ENCODE assay signal across 8 cellular contexts in genomic region chr15:73983211-73983727, GRCh38. TPM values are rescaled to one million over a fixed set of nuclear protein-coding genes. Genes with fewer than 3 reads are reported as not detected.
DNase-seq lines count a peak whose midpoint lies in the region; ATAC-seq and TF ChIP-seq lines count a peak whose summit lies in the region.

No MANE protein-coding gene starts in this region.

- H3K4me3 ChIP-seq in SJCRH30 (no peak overlapping the region), fibroblast of mammary gland (ENCODE audit: control insufficient read depth, low read depth, low read length) (no peak overlapping the region), retinal pigment epithelial cell (ENCODE audit: low read length) (no peak overlapping the region)

- no peaks in the 10 kb centered on the region for H3K9me3 ChIP-seq in SJCRH30 (replicated peaks)

- H3K4me1 ChIP-seq in SJCRH30 = peaks cover 52% of the 10 kb centered on the region

- no peaks in the 10 kb centered on the region for H3K36me3 ChIP-seq in SJCRH30

- H3K27me3 ChIP-seq in SJCRH30 = no peaks in the 10 kb centered on the region

- peak overlapping the region; percentile 63; the same call in 1 of the 2 replicates for H3K27ac ChIP-seq in SJCRH30

- DNase-seq in EH (ENCODE audit: low read depth) = peak; percentile 89
- peak; percentile 48 to 51 for DNase-seq in SJCRH30
- peak; percentile 78 for DNase-seq in fibroblast of mammary gland (ENCODE audit: low read depth)
- peak; percentile 48 for DNase-seq in retinal pigment epithelial cell (ENCODE audit: low read depth)
- no peak for DNase-seq in LoVo (ENCODE audit: low spot score)
- no peak for DNase-seq in activated T-cell treated with anti-CD3 and anti-CD28 coated beads, Interleukin-2, amount 50 U/mL, for 48 hours
- DNase-seq in activated gamma-delta T cell (lab: John Stamatoyannopoulos, UW) = no peak

- no peak for TF ChIP-seq CTCF in fibroblast of mammary gland (conservative IDR thresholded peaks at IDR 0.05; ENCODE audit: control insufficient read depth, insufficient read depth, low read depth, low read length)
- no peak for TF ChIP-seq CTCF in retinal pigment epithelial cell (conservative IDR thresholded peaks at IDR 0.05; ENCODE audit: low read depth, low read length)

- no peak for ATAC-seq in GM18858 (IDR thresholded peaks at IDR 0.05; ENCODE audit: unreplicated experiment)

RNA-seq across cellular contexts. Expression of gene STOML1, which starts 8.8 kb away (rescaled TPM):
- total RNA-seq in SJCRH30 (2014; rRNA removed; shearing (Covaris generic)) = 3.0 and 5.1 TPM in 2 replicates

RNA-seq across cellular contexts. Expression of gene PML, which starts 11.2 kb away (rescaled TPM):
- total RNA-seq in SJCRH30 (2014; rRNA removed; shearing (Covaris generic)) = 9.8 and 11.7 TPM in 2 replicates

RNA-seq across cellular contexts. Expression of gene LOXL1, which starts 57.0 kb away (rescaled TPM):
- total RNA-seq in SJCRH30 (2014; rRNA removed; shearing (Covaris generic)) = 31.3 and 33.3 TPM in 2 replicates

Comparison
In these comparisons a context has a peak if more than half of its experiments do, and no peak if none do; other contexts are left out.
1. DNase-seq: peak in EH (single experiment), SJCRH30 (2 of 2), fibroblast of mammary gland (single experiment) and retinal pigment epithelial cell (single experiment); none in LoVo (single experiment), activated T-cell treated with anti-CD3 and anti-CD28 coated beads, Interleukin-2, amount 50 U/mL, for 48 hours (0 of 2) and activated gamma-delta T cell (single experiment).